Comparison of ENCODE assay signal across 1 cellular context in the genomic region with DNA sequence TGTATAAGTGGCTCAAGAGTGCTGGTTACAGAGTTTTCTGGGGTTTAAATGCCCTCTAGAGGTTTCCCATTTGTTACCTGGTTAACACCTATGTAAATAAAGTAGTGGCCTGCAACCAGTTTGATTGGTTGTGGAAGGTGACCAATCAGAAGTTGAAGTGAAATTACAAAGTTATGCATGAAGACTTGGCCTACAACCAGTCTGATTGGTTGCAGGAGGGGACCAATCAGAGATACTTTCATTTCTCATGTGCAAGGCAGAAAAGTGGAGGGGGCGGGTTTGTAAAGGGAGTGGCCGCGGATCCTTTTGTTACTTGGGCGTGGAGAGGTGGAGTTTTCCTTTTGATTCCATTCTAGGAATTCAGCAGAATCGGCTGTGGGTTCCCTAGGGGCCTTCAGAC.
TF ChIP-seq lines count a peak whose summit lies in the region.

No MANE protein-coding gene starts in this region.

TF ChIP-seq in H1, 55 proteins besides CTCF, POLR2A, EP300 and RAD21:
- no peak for TF ChIP-seq JUN (IDR thresholded peaks at IDR 0.05; ENCODE audit: low read depth, low read length)
- TF ChIP-seq HDAC2 (IDR thresholded peaks at IDR 0.05; ENCODE audit: borderline replicate concordance in 1 of 2, low read depth in 2 of 2, low read length in 2 of 2): no peak
- TF ChIP-seq CBX5 (IDR thresholded peaks at IDR 0.05; ENCODE audit: low read depth, low read length): no peak
- no peak for TF ChIP-seq SIRT6 (IDR thresholded peaks at IDR 0.05; ENCODE audit: low read length)
- TF ChIP-seq SUZ12 (IDR thresholded peaks at IDR 0.05; ENCODE audit: low read length): no peak
- TF ChIP-seq, protein P1, sequence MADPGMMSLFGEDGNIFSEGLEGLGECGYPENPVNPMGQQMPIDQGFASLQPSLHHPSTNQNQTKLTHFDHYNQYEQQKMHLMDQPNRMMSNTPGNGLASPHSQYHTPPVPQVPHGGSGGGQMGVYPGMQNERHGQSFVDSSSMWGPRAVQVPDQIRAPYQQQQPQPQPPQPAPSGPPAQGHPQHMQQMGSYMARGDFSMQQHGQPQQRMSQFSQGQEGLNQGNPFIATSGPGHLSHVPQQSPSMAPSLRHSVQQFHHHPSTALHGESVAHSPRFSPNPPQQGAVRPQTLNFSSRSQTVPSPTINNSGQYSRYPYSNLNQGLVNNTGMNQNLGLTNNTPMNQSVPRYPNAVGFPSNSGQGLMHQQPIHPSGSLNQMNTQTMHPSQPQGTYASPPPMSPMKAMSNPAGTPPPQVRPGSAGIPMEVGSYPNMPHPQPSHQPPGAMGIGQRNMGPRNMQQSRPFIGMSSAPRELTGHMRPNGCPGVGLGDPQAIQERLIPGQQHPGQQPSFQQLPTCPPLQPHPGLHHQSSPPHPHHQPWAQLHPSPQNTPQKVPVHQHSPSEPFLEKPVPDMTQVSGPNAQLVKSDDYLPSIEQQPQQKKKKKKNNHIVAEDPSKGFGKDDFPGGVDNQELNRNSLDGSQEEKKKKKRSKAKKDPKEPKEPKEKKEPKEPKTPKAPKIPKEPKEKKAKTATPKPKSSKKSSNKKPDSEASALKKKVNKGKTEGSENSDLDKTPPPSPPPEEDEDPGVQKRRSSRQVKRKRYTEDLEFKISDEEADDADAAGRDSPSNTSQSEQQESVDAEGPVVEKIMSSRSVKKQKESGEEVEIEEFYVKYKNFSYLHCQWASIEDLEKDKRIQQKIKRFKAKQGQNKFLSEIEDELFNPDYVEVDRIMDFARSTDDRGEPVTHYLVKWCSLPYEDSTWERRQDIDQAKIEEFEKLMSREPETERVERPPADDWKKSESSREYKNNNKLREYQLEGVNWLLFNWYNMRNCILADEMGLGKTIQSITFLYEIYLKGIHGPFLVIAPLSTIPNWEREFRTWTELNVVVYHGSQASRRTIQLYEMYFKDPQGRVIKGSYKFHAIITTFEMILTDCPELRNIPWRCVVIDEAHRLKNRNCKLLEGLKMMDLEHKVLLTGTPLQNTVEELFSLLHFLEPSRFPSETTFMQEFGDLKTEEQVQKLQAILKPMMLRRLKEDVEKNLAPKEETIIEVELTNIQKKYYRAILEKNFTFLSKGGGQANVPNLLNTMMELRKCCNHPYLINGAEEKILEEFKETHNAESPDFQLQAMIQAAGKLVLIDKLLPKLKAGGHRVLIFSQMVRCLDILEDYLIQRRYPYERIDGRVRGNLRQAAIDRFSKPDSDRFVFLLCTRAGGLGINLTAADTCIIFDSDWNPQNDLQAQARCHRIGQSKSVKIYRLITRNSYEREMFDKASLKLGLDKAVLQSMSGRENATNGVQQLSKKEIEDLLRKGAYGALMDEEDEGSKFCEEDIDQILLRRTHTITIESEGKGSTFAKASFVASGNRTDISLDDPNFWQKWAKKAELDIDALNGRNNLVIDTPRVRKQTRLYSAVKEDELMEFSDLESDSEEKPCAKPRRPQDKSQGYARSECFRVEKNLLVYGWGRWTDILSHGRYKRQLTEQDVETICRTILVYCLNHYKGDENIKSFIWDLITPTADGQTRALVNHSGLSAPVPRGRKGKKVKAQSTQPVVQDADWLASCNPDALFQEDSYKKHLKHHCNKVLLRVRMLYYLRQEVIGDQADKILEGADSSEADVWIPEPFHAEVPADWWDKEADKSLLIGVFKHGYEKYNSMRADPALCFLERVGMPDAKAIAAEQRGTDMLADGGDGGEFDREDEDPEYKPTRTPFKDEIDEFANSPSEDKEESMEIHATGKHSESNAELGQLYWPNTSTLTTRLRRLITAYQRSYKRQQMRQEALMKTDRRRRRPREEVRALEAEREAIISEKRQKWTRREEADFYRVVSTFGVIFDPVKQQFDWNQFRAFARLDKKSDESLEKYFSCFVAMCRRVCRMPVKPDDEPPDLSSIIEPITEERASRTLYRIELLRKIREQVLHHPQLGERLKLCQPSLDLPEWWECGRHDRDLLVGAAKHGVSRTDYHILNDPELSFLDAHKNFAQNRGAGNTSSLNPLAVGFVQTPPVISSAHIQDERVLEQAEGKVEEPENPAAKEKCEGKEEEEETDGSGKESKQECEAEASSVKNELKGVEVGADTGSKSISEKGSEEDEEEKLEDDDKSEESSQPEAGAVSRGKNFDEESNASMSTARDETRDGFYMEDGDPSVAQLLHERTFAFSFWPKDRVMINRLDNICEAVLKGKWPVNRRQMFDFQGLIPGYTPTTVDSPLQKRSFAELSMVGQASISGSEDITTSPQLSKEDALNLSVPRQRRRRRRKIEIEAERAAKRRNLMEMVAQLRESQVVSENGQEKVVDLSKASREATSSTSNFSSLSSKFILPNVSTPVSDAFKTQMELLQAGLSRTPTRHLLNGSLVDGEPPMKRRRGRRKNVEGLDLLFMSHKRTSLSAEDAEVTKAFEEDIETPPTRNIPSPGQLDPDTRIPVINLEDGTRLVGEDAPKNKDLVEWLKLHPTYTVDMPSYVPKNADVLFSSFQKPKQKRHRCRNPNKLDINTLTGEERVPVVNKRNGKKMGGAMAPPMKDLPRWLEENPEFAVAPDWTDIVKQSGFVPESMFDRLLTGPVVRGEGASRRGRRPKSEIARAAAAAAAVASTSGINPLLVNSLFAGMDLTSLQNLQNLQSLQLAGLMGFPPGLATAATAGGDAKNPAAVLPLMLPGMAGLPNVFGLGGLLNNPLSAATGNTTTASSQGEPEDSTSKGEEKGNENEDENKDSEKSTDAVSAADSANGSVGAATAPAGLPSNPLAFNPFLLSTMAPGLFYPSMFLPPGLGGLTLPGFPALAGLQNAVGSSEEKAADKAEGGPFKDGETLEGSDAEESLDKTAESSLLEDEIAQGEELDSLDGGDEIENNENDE (IDR thresholded peaks at IDR 0.05; ENCODE audit: insufficient replicate concordance, low read length): no peak
- TF ChIP-seq GABPA (IDR thresholded peaks at IDR 0.05; ENCODE audit: borderline replicate concordance, insufficient read depth, low read length): no peak
